Comparison of ENCODE assay signal across 15 cellular contexts in genomic region chr4:128306992-128307581, GRCh38. TPM values are rescaled to one million over a fixed set of nuclear protein-coding genes. Genes with fewer than 3 reads are reported as not detected.
DNase-seq lines count a peak whose midpoint lies in the region; ATAC-seq and TF ChIP-seq lines count a peak whose summit lies in the region.
"Had no signal": no experiment of that assay in that cellular context is flagged by ENCODE, and none has a peak within 500 bp of the region (broad histone marks: within the 10 kb centered on the region; RNA-seq: fewer than 3 reads in every experiment).

No MANE protein-coding gene starts in this region.

- H3K4me3 ChIP-seq in subcutaneous abdominal adipose tissue (ENCODE audit: low read depth in 1 of 5, low read length in 5 of 5), result no peak overlapping the region

- H3K4me3 Mint-ChIP-seq in activated T-cell treated with anti-CD3 and anti-CD28 coated beads, Interleukin-2, amount 50 U/mL, for 24 hours, result no peak overlapping the region
- H3K4me3 Mint-ChIP-seq in activated T-cell treated with anti-CD3 and anti-CD28 coated beads, Interleukin-2, amount 50 U/mL, for 72 hours, result no peak overlapping the region
- H3K4me3 Mint-ChIP-seq: endodermal cell; stimulated activated memory B cell treated with anti-CD40 and anti-IgM and Interleukin-4, amounts not matched to agents 10 μg/mL and 1 μg/mL and 100 μg/mL, for 72 hours had no signal

- no peaks in the 10 kb centered on the region for H3K9me3 Mint-ChIP-seq in activated T-cell treated with anti-CD3 and anti-CD28 coated beads, Interleukin-2, amount 50 U/mL, for 24 hours
- H3K9me3 Mint-ChIP-seq in activated T-cell treated with anti-CD3 and anti-CD28 coated beads, Interleukin-2, amount 50 U/mL, for 72 hours, result no peaks in the 10 kb centered on the region
- H3K9me3 Mint-ChIP-seq: endodermal cell; stimulated activated memory B cell treated with anti-CD40 and anti-IgM and Interleukin-4, amounts not matched to agents 10 μg/mL and 1 μg/mL and 100 μg/mL, for 72 hours had no signal

- no peak for TF ChIP-seq CTCF in GM13977 (IDR thresholded peaks at IDR 0.05; ENCODE audit: extremely low read depth, insufficient read depth, missing control alignments)

- peaks cover 6 to 51% (median 44%) of the 10 kb centered on the region in 5 donors for H3K4me1 ChIP-seq in subcutaneous abdominal adipose tissue (ENCODE audit: control insufficient read depth in 5 of 5, insufficient read depth in 5 of 5, low read length in 5 of 5)

- DNase-seq in activated T-cell treated with anti-CD3 and anti-CD28 coated beads, Interleukin-2, amount 50 U/mL, for 24 hours, result no peak
- DNase-seq in activated T-cell treated with anti-CD3 and anti-CD28 coated beads, Interleukin-2, amount 50 U/mL, for 72 hours, result no peak
- peak; percentile 12 for DNase-seq in NAMALWA (ENCODE audit: low spot score)
- DNase-seq in GM13977 (ENCODE audit: low spot score), result no peak
- DNase-seq in DMS114 treated with DMSO at 0.1 percent for 48 hours (lab: John Stamatoyannopoulos, UW; ENCODE audit: unreplicated experiment), result no peak
- no peak for DNase-seq in NCI-H2171 treated with DMSO at 0.1 percent for 48 hours (lab: John Stamatoyannopoulos, UW)
- DNase-seq: Calu3, endodermal cell, glutamatergic neuron, left ventricle myocardium superior had no signal

- peak overlapping the region in 1 of 5 donors; percentile 12 for H3K9ac ChIP-seq in subcutaneous abdominal adipose tissue (ENCODE audit: low read length in 5 of 5)
- H3K9ac ChIP-seq: KMS-11 had no signal

- H3K27me3 Mint-ChIP-seq in activated T-cell treated with anti-CD3 and anti-CD28 coated beads, Interleukin-2, amount 50 U/mL, for 24 hours, result no peaks in the 10 kb centered on the region
- no peaks in the 10 kb centered on the region for H3K27me3 Mint-ChIP-seq in activated T-cell treated with anti-CD3 and anti-CD28 coated beads, Interleukin-2, amount 50 U/mL, for 72 hours (ENCODE audit: low read depth)
- H3K27me3 Mint-ChIP-seq: stimulated activated memory B cell treated with anti-CD40 and anti-IgM and Interleukin-4, amounts not matched to agents 10 μg/mL and 1 μg/mL and 100 μg/mL, for 72 hours had no signal

- H3K27ac Mint-ChIP-seq in activated T-cell treated with anti-CD3 and anti-CD28 coated beads, Interleukin-2, amount 50 U/mL, for 24 hours, result peak overlapping the region; percentile 11
- H3K27ac Mint-ChIP-seq in activated T-cell treated with anti-CD3 and anti-CD28 coated beads, Interleukin-2, amount 50 U/mL, for 72 hours, result no peak overlapping the region
- H3K27ac Mint-ChIP-seq: endodermal cell; stimulated activated memory B cell treated with anti-CD40 and anti-IgM and Interleukin-4, amounts not matched to agents 10 μg/mL and 1 μg/mL and 100 μg/mL, for 72 hours had no signal

- peaks cover 0 to 4% (median 0%) of the 10 kb centered on the region in 5 donors for H3K36me3 ChIP-seq in subcutaneous abdominal adipose tissue (ENCODE audit: control insufficient read depth in 5 of 5, insufficient read depth in 5 of 5, low read length in 5 of 5)

- H3K9me3 ChIP-seq in subcutaneous abdominal adipose tissue (ENCODE audit: control insufficient read depth in 5 of 5, low read length in 5 of 5), result no peaks in the 10 kb centered on the region

- H3K27ac ChIP-seq in subcutaneous abdominal adipose tissue (ENCODE audit: low read depth, low read length), result peak overlapping the region; percentile 77
- H3K27ac ChIP-seq: 22Rv1, KMS-11 had no signal

- in situ Hi-C loops in GM13977 (cut with MboI; ENCODE audit: low pct_unique_long_range_greater_than_20kb, low sequenced_read_pairs, unreplicated experiment), result no loop called here

- no peaks in the 10 kb centered on the region for H3K4me1 Mint-ChIP-seq in activated T-cell treated with anti-CD3 and anti-CD28 coated beads, Interleukin-2, amount 50 U/mL, for 24 hours (ENCODE audit: low read depth)
- H3K4me1 Mint-ChIP-seq in activated T-cell treated with anti-CD3 and anti-CD28 coated beads, Interleukin-2, amount 50 U/mL, for 72 hours (ENCODE audit: low read depth), result no peaks in the 10 kb centered on the region
- H3K4me1 Mint-ChIP-seq: stimulated activated memory B cell treated with anti-CD40 and anti-IgM and Interleukin-4, amounts not matched to agents 10 μg/mL and 1 μg/mL and 100 μg/mL, for 72 hours had no signal

- peaks cover 20% of the 10 kb centered on the region for H3K36me3 Mint-ChIP-seq in activated T-cell treated with anti-CD3 and anti-CD28 coated beads, Interleukin-2, amount 50 U/mL, for 24 hours (ENCODE audit: low read depth)
- no peaks in the 10 kb centered on the region for H3K36me3 Mint-ChIP-seq in activated T-cell treated with anti-CD3 and anti-CD28 coated beads, Interleukin-2, amount 50 U/mL, for 72 hours (ENCODE audit: insufficient read depth in 2 of 2)

- ATAC-seq in activated T-cell treated with anti-CD3 and anti-CD28 coated beads, Interleukin-2, amount 50 U/mL, for 72 hours (replicated peaks in 1 of 2), result no peak
- ATAC-seq in HG02852 (IDR thresholded peaks at IDR 0.05; ENCODE audit: unreplicated experiment), result peak; percentile 89
- ATAC-seq: left ventricle myocardium superior; stimulated activated memory B cell treated with anti-CD40 and anti-IgM and Interleukin-4, amounts not matched to agents 10 μg/mL and 1 μg/mL and 100 μg/mL, for 72 hours had no signal

- H3K27me3 ChIP-seq in subcutaneous abdominal adipose tissue (ENCODE audit: control insufficient read depth in 5 of 5, insufficient read depth in 4 of 5, low read length in 5 of 5), result no peaks in the 10 kb centered on the region

RNA-seq across cellular contexts. Expression of gene PGRMC2, which starts 19.5 kb away (rescaled TPM):
- total RNA-seq in activated T-cell treated with anti-CD3 and anti-CD28 coated beads, Interleukin-2, amount 50 U/mL, for 72 hours, result 10 to 100 TPM; 37.0 to 41.0 TPM
